In the genomic region with DNA sequence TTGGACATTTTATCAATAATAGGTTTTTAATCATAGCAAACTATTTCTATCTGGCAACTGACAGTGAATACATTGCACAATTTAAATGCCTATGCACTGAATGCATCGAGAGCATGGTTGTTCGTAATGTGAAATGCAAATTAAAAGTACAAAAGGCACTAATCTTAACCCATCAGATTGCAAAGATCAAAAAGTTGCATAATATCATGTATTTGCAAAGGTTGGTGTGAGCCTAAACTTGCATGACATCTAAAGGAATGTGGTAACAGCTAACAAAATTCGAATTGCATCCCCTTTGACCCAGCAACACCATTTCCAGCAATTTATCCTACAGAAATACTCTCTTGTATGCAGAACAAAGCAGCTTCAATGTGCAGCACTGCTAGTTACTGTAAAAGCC, we compare ENCODE assay signal across 16 cellular contexts.
DNase-seq lines count a peak whose midpoint lies in the region; ATAC-seq and TF ChIP-seq lines count a peak whose summit lies in the region.
"Had no signal": no experiment of that assay in that cellular context is flagged by ENCODE, and none has a peak within 500 bp of the region (broad histone marks: within the 10 kb centered on the region; RNA-seq: fewer than 3 reads in every experiment).

No MANE protein-coding gene starts in this region.

- TF ChIP-seq POLR2A in adrenal gland (IDR thresholded peaks at IDR 0.05): no peak

- no peaks in the 10 kb centered on the region for H3K9me3 ChIP-seq in adrenal gland (replicated peaks in 1 of 3)
- H3K9me3 ChIP-seq: BE2C, Caco-2 had no signal

- peak; percentile 54 for ATAC-seq in left lobe of liver
- ATAC-seq in GM18909 (IDR thresholded peaks at IDR 0.05; ENCODE audit: poor library complexity, unreplicated experiment): no peak
- ATAC-seq: HCT116 had no signal

- H3K27ac ChIP-seq in adrenal gland: no peak overlapping the region
- H3K27ac ChIP-seq: HL-60 had no signal

- no peaks in the 10 kb centered on the region for H3K36me3 ChIP-seq in adrenal gland (replicated peaks in 1 of 2)
- H3K36me3 ChIP-seq: BE2C had no signal

- DNase-seq in AG10803 (ENCODE audit: low read depth) (peak; percentile 20), HS-5 (ENCODE audit: low read depth) (peak; percentile 3), choroid plexus epithelial cell (ENCODE audit: low read depth) (peak; percentile 9), left lobe of liver (ENCODE audit: low spot score) (no peak), adrenal gland (no peak), NCI-H69 (lab: John Stamatoyannopoulos, UW) (no peak)
- DNase-seq: BE2C; C1 segment of cervical spinal cord; Caco-2; CD4-positive, alpha-beta T cell; GOT3; H7; HFFc6 had no signal

- intact Hi-C loops in adrenal gland (cut with DNase I): no loop called here

- H3K4me3 ChIP-seq in AG10803 (ENCODE audit: low read length) (no peak overlapping the region), choroid plexus epithelial cell (ENCODE audit: low read depth, low read length) (no peak overlapping the region), adrenal gland (no peak overlapping the region)

- H3K27me3 ChIP-seq in adrenal gland: no peaks in the 10 kb centered on the region
- H3K27me3 ChIP-seq: BE2C had no signal

- TF ChIP-seq CTCF in AG10803 (conservative IDR thresholded peaks at IDR 0.05; ENCODE audit: low read length) (no peak), choroid plexus epithelial cell (conservative IDR thresholded peaks at IDR 0.05; ENCODE audit: low read depth, low read length) (no peak), adrenal gland (IDR thresholded peaks at IDR 0.05) (no peak)

- H3K4me1 ChIP-seq in adrenal gland (replicated peaks in 1 of 2): no peaks in the 10 kb centered on the region
- H3K4me1 ChIP-seq: BE2C, Caco-2 had no signal

- WGBS in adrenal gland, 4 donors: 41 to 64% (median 47%) methylated on average over 3 of the region's 3 CpGs

Comparison
In these comparisons a context has a peak if more than half of its experiments do, and no peak if none do; other contexts are left out.
1. DNase-seq: peak in AG10803 (single experiment), HS-5 (single experiment) and choroid plexus epithelial cell (single experiment); none in left lobe of liver (single experiment), adrenal gland (0 of 7) and NCI-H69 (single experiment).